ENCODE assay signal across 9 cellular contexts in genomic region chr21:34801519-34802132, GRCh38.
DNase-seq lines count a peak whose midpoint lies in the region; ATAC-seq, FAIRE-seq and TF ChIP-seq lines count a peak whose summit lies in the region.
"Had no signal": no experiment of that assay in that cellular context is flagged by ENCODE, and none has a peak within 500 bp of the region (broad histone marks: within the 10 kb centered on the region; RNA-seq: fewer than 3 reads in every experiment).

No MANE protein-coding gene starts in this region.

- H3K36me3 ChIP-seq in astrocyte (ENCODE audit: insufficient read depth, low read length) (peaks cover 46% of the 10 kb centered on the region), testis (ENCODE audit: low read depth, missing control alignments) (no peaks in the 10 kb centered on the region)

- no peak for FAIRE-seq in astrocyte (lab: Jason Lieb, UNC)

- no peak for ATAC-seq in HG02571 (IDR thresholded peaks at IDR 0.05; ENCODE audit: unreplicated experiment)

- no peak overlapping the region for H2AFZ ChIP-seq in astrocyte (ENCODE audit: low read depth, low read length)

- no peak overlapping the region for H3K4me2 ChIP-seq in astrocyte (ENCODE audit: low read length)

- H3K4me3 Mint-ChIP-seq in HFFc6 (no peak overlapping the region), astrocyte (ENCODE audit: unreplicated experiment) (no peak overlapping the region), mesothelial cell of epicardium (no peak overlapping the region)

- no peak for TF ChIP-seq POLR2A in testis (IDR thresholded peaks at IDR 0.05)

- H3K36me3 Mint-ChIP-seq in HFFc6 (ENCODE audit: low read depth) (peaks cover 82% of the 10 kb centered on the region), astrocyte (ENCODE audit: low read depth, unreplicated experiment) (peaks cover 47% of the 10 kb centered on the region), mesothelial cell of epicardium (peaks cover 42% of the 10 kb centered on the region)

- peaks cover 96% of the 10 kb centered on the region for H3K4me1 Mint-ChIP-seq in HFFc6 (ENCODE audit: low read depth)
- peaks cover 46% of the 10 kb centered on the region for H3K4me1 Mint-ChIP-seq in astrocyte (ENCODE audit: low read depth, unreplicated experiment)
- peaks cover 46% of the 10 kb centered on the region for H3K4me1 Mint-ChIP-seq in mesothelial cell of epicardium

- H3K9me3 Mint-ChIP-seq in HFFc6, result peaks cover 22% of the 10 kb centered on the region
- H3K9me3 Mint-ChIP-seq in astrocyte (ENCODE audit: unreplicated experiment), result no peaks in the 10 kb centered on the region
- peaks cover 23% of the 10 kb centered on the region for H3K9me3 Mint-ChIP-seq in mesothelial cell of epicardium

- peak; percentile 37 for DNase-seq in Daoy (ENCODE audit: low read depth)
- DNase-seq in HFFc6, result no peak
- no peak for DNase-seq in astrocyte (ENCODE audit: low read depth)
- no peak for DNase-seq in mesothelial cell of epicardium (ENCODE audit: low spot score in 2 of 2, unreplicated experiment in 2 of 2)
- no peak for DNase-seq in testis
- no peak for DNase-seq in DMS79 (lab: John Stamatoyannopoulos, UW)
- DNase-seq in OCI-M2 (lab: John Stamatoyannopoulos, UW; ENCODE audit: unreplicated experiment), result no peak

- TF ChIP-seq CTCF in HFFc6 (IDR thresholded peaks at IDR 0.05) (peak; percentile 53), astrocyte (IDR thresholded peaks at IDR 0.05; ENCODE audit: insufficient read depth, low read depth, low read length) (peak; percentile 9), mesothelial cell of epicardium (IDR thresholded peaks at IDR 0.05; ENCODE audit: unreplicated experiment) (peak; percentile 16), testis (IDR thresholded peaks at IDR 0.05) (no peak)

- no peaks in the 10 kb centered on the region for H3K27me3 ChIP-seq in astrocyte (ENCODE audit: insufficient read depth, low read length)
- no peaks in the 10 kb centered on the region for H3K27me3 ChIP-seq in testis

- H3K4me1 ChIP-seq in astrocyte (ENCODE audit: insufficient read depth, low read length) (peaks cover 4% of the 10 kb centered on the region), testis (no peaks in the 10 kb centered on the region)

- intact Hi-C loops in testis (cut with DNase I; ENCODE audit: low total_unique reads), result no loop called here

- H3K79me2 ChIP-seq in astrocyte (ENCODE audit: insufficient read depth, low read length), result peaks cover 62% of the 10 kb centered on the region

- 60 to 72% methylated on average over 2 of the region's 2 CpGs for WGBS in testis, 2 donors

- H4K20me1 ChIP-seq in astrocyte (ENCODE audit: insufficient read depth, low read length), result peaks cover 52% of the 10 kb centered on the region

- H3K27me3 Mint-ChIP-seq in HFFc6 (ENCODE audit: insufficient read depth) (peaks cover 2% of the 10 kb centered on the region; the same call in 1 of the 2 replicates), astrocyte (ENCODE audit: low read depth, unreplicated experiment) (no peaks in the 10 kb centered on the region), mesothelial cell of epicardium (ENCODE audit: low read depth) (no peaks in the 10 kb centered on the region)

- H3K9me3 ChIP-seq in astrocyte (ENCODE audit: insufficient read depth, low read depth, low read length) (peaks cover 2% of the 10 kb centered on the region), testis (no peaks in the 10 kb centered on the region)

- H3K4me3 ChIP-seq in astrocyte (ENCODE audit: insufficient read depth, low read depth, low read length), result no peak overlapping the region
- H3K4me3 ChIP-seq in testis, result no peak overlapping the region

- H3K27ac Mint-ChIP-seq in HFFc6, result peak overlapping the region; percentile 75
- peak overlapping the region; percentile 51 for H3K27ac Mint-ChIP-seq in astrocyte (ENCODE audit: unreplicated experiment)
- H3K27ac Mint-ChIP-seq in mesothelial cell of epicardium, result peak overlapping the region; percentile 2

- H3K9ac ChIP-seq in astrocyte (ENCODE audit: low read length), result no peak overlapping the region

- no peak overlapping the region for H3K27ac ChIP-seq in astrocyte (ENCODE audit: low read depth, low read length)
- no peak overlapping the region for H3K27ac ChIP-seq in testis
- H3K27ac ChIP-seq: HL-60 had no signal

Comparison
In these comparisons a context has a peak if more than half of its experiments do, and no peak if none do; other contexts are left out.
1. H3K27ac Mint-ChIP-seq: peak in every context shown above with its lines; median percentile 75 in HFFc6; 51 in astrocyte; 2 in mesothelial cell of epicardium.
2. CTCF ChIP-seq: peak in HFFc6 (single experiment), astrocyte (single experiment) and mesothelial cell of epicardium (single experiment); none in testis (0 of 3).